ENCODE assay signal across 8 cellular contexts in the genomic region with DNA sequence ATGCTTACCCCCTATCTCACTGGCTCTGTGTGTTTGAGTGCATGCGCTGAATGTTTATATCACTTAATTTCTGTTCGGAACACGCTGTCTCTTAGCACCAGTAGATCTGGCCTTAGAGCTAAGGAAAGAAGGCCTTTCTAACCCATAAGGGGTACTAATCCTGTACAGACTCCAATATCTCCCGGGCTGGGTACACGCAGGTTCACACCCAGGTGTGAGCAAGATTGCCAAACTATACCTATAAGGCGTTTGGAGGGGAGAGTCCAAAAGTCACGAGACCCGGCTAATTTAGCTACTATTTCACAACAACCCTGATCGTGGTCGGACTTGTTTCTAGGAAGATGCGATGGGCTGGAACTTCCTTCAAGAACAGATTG. TPM values are rescaled to one million over a fixed set of nuclear protein-coding genes. Genes with fewer than 3 reads are reported as not detected.
A peak's percentile ranks its signal among the peaks of the same experiment; 100 is the strongest.
DNase-seq lines count a peak whose midpoint lies in the region; ATAC-seq, FAIRE-seq and TF ChIP-seq lines count a peak whose summit lies in the region.

No MANE protein-coding gene starts in this region.

- H3K27me3 Mint-ChIP-seq in activated T-cell treated with anti-CD3 and anti-CD28 coated beads, Interleukin-2, amount 50 U/mL, for 72 hours (ENCODE audit: low read depth) = no peaks in the 10 kb centered on the region
- H3K27me3 Mint-ChIP-seq in endodermal cell (ENCODE audit: insufficient read depth) = peaks cover 4% of the 10 kb centered on the region

- H3K9me3 ChIP-seq in endodermal cell (ENCODE audit: control insufficient read depth, low read length) (no peaks in the 10 kb centered on the region), pancreas (no peaks in the 10 kb centered on the region)

- peak overlapping the region; percentile 92 to 97 for H3K4me3 Mint-ChIP-seq in activated T-cell treated with anti-CD3 and anti-CD28 coated beads, Interleukin-2, amount 50 U/mL, for 72 hours
- H3K4me3 Mint-ChIP-seq in endodermal cell = peak overlapping the region; percentile 88

- H3K36me3 ChIP-seq in endodermal cell (ENCODE audit: control insufficient read depth, insufficient read depth, low read length) (peaks cover 11% of the 10 kb centered on the region), pancreas (no peaks in the 10 kb centered on the region)

- H3K4me3 ChIP-seq in endodermal cell (ENCODE audit: low read length) = peak overlapping the region; percentile 88
- peak overlapping the region; percentile 89 to 97 (median 93) for H3K4me3 ChIP-seq in pancreas

- H3K9me3 Mint-ChIP-seq in activated T-cell treated with anti-CD3 and anti-CD28 coated beads, Interleukin-2, amount 50 U/mL, for 72 hours = no peaks in the 10 kb centered on the region
- H3K9me3 Mint-ChIP-seq in endodermal cell = peaks cover 7% of the 10 kb centered on the region

- H3K4me1 ChIP-seq in endodermal cell (ENCODE audit: control insufficient read depth, insufficient read depth, low read length) (no peaks in the 10 kb centered on the region), pancreas (peaks cover 0 to 10% (median 6%) of the 10 kb centered on the region in 3 donors)

- no peak for FAIRE-seq in pancreas (lab: Jason Lieb, UNC)

- 37 to 58% methylated on average over 5 to 11 of the region's 11 CpGs for WGBS in endodermal cell (ENCODE audit: insufficient coverage in 1 of 2, insufficient read length in 1 of 2), 2 experiments
- WGBS in pancreas, 2 donors = 18 to 22% methylated on average over 11 of the region's 11 CpGs

- H3K27me3 ChIP-seq in endodermal cell (ENCODE audit: control insufficient read depth, insufficient read depth, low read length, poor library complexity, severe bottlenecking) (no peaks in the 10 kb centered on the region), pancreas (no peaks in the 10 kb centered on the region)

- peaks cover 43% of the 10 kb centered on the region for H3K4me1 Mint-ChIP-seq in activated T-cell treated with anti-CD3 and anti-CD28 coated beads, Interleukin-2, amount 50 U/mL, for 72 hours (ENCODE audit: low read depth)
- peaks cover 6% of the 10 kb centered on the region for H3K4me1 Mint-ChIP-seq in endodermal cell

- intact Hi-C loops in pancreas (cut with DNase I) = no loop called here

- H3K9ac ChIP-seq in endodermal cell (ENCODE audit: extremely low read depth, low read length, poor library complexity, severe bottlenecking) = peak overlapping the region; percentile 63

- H3K27ac ChIP-seq in endodermal cell (ENCODE audit: low read depth, low read length) = no peak overlapping the region
- H3K27ac ChIP-seq in pancreas = peak overlapping the region; percentile 67 to 87 (median 81)

- ATAC-seq in activated T-cell treated with anti-CD3 and anti-CD28 coated beads, Interleukin-2, amount 50 U/mL, for 72 hours (replicated peaks in 1 of 2) = peak; percentile 4 to 9
- ATAC-seq in pancreas (peak in 1 of 4 donors; percentile 7), GM21447 (IDR thresholded peaks at IDR 0.05; ENCODE audit: unreplicated experiment) (no peak), HG03354 (IDR thresholded peaks at IDR 0.05; ENCODE audit: poor library complexity, severe bottlenecking, unreplicated experiment) (no peak)

- no peak for DNase-seq in activated T-cell treated with anti-CD3 and anti-CD28 coated beads, Interleukin-2, amount 50 U/mL, for 72 hours
- DNase-seq in activated T-cell treated with anti-CD3 and anti-CD28 coated beads, Interleukin-2, amount 50 U/mL, for 1 hour = no peak
- DNase-seq in NOMO-1 treated with DMSO at 0.1 percent for 48 hours (lab: John Stamatoyannopoulos, UW; ENCODE audit: unreplicated experiment) (peak; percentile 95), endodermal cell (no peak), pancreas (no peak), SW480 (ENCODE audit: low spot score) (no peak)

- H3K27ac Mint-ChIP-seq in activated T-cell treated with anti-CD3 and anti-CD28 coated beads, Interleukin-2, amount 50 U/mL, for 72 hours = peak overlapping the region; percentile 84
- no peak overlapping the region for H3K27ac Mint-ChIP-seq in endodermal cell

- H3K36me3 Mint-ChIP-seq in activated T-cell treated with anti-CD3 and anti-CD28 coated beads, Interleukin-2, amount 50 U/mL, for 72 hours (ENCODE audit: insufficient read depth in 2 of 2) = peaks cover 7% of the 10 kb centered on the region in 2 donors
- H3K36me3 Mint-ChIP-seq in endodermal cell (ENCODE audit: low read depth) = peaks cover 20% of the 10 kb centered on the region

- no peak for TF ChIP-seq CTCF in endodermal cell (conservative IDR thresholded peaks at IDR 0.05)
- no peak for TF ChIP-seq CTCF in pancreas (IDR thresholded peaks at IDR 0.05)

RNA-seq across cellular contexts. Expression of a gene that starts 0.7 kb away (rescaled TPM):
- 10 to 100 TPM in 1 of 2 donors, 1 to 10 TPM in 1; 8.8 to 12.2 TPM for total RNA-seq in activated T-cell treated with anti-CD3 and anti-CD28 coated beads, Interleukin-2, amount 50 U/mL, for 72 hours
- total RNA-seq in endodermal cell (10 to 100 TPM in 1 of 2 donors, 1 to 10 TPM in 1; 7.7 to 10.9 TPM), pancreas (1 to 10 TPM in 4 of 6 donors, under 1 TPM in 2; 0.69 to 2.7 (median 1.5) TPM)
- polyA plus RNA-seq in endodermal cell (2013, experiment 1 of 2) = 15.3 TPM
- 15.9 TPM for polyA plus RNA-seq in endodermal cell (2013, experiment 2 of 2)
- polyA plus RNA-seq in pancreas = 1 to 10 TPM; 2.7 to 3.1 TPM

Comparison
In these comparisons a context has a peak if more than half of its experiments do, and no peak if none do; other contexts are left out.
1. ATAC-seq: peak in activated T-cell treated with anti-CD3 and anti-CD28 coated beads, Interleukin-2, amount 50 U/mL, for 72 hours (2 of 2); none in GM21447 (single experiment) and HG03354 (single experiment).